In the genomic region with DNA sequence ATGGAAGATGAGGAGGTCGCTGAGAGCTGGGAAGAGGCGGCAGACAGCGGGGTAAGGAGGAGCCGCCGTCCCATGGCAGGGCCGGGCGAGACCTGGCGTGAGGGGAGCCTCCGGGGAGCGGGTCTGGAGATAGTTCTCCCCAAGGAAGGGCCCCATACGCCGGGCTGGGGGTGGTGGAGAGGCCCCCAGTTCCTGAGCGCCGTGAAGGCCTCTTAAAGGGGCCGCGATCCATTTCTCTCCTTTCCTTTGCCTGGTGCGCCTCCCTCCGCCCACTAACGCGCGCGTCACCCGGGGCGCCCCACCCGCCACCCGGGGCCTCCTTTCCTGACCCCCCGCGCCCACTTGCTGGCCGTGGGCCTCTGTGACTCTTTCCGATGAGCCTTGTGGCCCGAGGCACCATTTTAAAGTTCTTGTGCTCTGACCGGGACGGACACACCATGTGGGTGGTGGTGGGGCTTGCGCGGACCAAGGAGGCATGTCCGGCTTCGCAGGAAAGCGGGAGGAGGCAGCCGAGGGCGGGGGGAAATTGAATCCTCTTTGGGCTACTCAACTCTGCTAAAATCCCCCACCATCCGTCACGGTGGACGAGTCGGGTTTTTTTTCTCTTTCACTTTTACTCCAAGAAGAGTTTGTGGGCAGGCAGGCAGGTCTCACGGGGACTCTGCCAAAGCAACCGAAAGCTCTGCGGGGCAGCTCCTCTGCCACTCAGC, we compare ENCODE assay signal across 1 cellular context.
TF ChIP-seq lines count a peak whose summit lies in the region.

No MANE protein-coding gene starts in this region.

TF ChIP-seq in HepG2, 621 proteins besides CTCF, POLR2A, EP300 and RAD21 (continued from another document and continues in another):
- TF ChIP-seq, protein P1, sequence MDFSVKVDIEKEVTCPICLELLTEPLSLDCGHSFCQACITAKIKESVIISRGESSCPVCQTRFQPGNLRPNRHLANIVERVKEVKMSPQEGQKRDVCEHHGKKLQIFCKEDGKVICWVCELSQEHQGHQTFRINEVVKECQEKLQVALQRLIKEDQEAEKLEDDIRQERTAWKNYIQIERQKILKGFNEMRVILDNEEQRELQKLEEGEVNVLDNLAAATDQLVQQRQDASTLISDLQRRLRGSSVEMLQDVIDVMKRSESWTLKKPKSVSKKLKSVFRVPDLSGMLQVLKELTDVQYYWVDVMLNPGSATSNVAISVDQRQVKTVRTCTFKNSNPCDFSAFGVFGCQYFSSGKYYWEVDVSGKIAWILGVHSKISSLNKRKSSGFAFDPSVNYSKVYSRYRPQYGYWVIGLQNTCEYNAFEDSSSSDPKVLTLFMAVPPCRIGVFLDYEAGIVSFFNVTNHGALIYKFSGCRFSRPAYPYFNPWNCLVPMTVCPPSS (IDR thresholded peaks at IDR 0.05) = no peak
- TF ChIP-seq, protein P2, sequence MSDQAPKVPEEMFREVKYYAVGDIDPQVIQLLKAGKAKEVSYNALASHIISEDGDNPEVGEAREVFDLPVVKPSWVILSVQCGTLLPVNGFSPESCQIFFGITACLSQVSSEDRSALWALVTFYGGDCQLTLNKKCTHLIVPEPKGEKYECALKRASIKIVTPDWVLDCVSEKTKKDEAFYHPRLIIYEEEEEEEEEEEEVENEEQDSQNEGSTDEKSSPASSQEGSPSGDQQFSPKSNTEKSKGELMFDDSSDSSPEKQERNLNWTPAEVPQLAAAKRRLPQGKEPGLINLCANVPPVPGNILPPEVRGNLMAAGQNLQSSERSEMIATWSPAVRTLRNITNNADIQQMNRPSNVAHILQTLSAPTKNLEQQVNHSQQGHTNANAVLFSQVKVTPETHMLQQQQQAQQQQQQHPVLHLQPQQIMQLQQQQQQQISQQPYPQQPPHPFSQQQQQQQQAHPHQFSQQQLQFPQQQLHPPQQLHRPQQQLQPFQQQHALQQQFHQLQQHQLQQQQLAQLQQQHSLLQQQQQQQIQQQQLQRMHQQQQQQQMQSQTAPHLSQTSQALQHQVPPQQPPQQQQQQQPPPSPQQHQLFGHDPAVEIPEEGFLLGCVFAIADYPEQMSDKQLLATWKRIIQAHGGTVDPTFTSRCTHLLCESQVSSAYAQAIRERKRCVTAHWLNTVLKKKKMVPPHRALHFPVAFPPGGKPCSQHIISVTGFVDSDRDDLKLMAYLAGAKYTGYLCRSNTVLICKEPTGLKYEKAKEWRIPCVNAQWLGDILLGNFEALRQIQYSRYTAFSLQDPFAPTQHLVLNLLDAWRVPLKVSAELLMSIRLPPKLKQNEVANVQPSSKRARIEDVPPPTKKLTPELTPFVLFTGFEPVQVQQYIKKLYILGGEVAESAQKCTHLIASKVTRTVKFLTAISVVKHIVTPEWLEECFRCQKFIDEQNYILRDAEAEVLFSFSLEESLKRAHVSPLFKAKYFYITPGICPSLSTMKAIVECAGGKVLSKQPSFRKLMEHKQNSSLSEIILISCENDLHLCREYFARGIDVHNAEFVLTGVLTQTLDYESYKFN (CRISPR knock-in tag; conservative IDR thresholded peaks at IDR 0.05) = peak; percentile 32; the same call in 1 of the 2 replicates
- TF ChIP-seq SRY (CRISPR knock-in tag; IDR thresholded peaks at IDR 0.05) (peak; percentile 67; the same call in 1 of the 2 replicates), ZNF143 (CRISPR knock-in tag; IDR thresholded peaks at IDR 0.05) (no peak), ZNF781 (CRISPR knock-in tag; IDR thresholded peaks at IDR 0.05; ENCODE audit: borderline replicate concordance, not compliant biosample characterization) (peak; percentile 39), ZNF337 (CRISPR knock-in tag; IDR thresholded peaks at IDR 0.05; ENCODE audit: borderline replicate concordance, low read depth) (no peak), NR2C2 (CRISPR knock-in tag; IDR thresholded peaks at IDR 0.05; ENCODE audit: borderline replicate concordance) (no peak), ZNF562 (CRISPR knock-in tag; IDR thresholded peaks at IDR 0.05; ENCODE audit: borderline replicate concordance) (no peak), SIX4 (CRISPR knock-in tag; IDR thresholded peaks at IDR 0.05) (no peak), ZNF20 (CRISPR knock-in tag; IDR thresholded peaks at IDR 0.05) (no peak; the same call in 1 of the 2 replicates), SMAD9 (CRISPR knock-in tag; IDR thresholded peaks at IDR 0.05) (no peak), BRD4 (CRISPR knock-in tag; IDR thresholded peaks at IDR 0.05) (peak; percentile 86), CREM (IDR thresholded peaks at IDR 0.05) (no peak; the same call in 1 of the 2 replicates), CREM (CRISPR knock-in tag; IDR thresholded peaks at IDR 0.05) (no peak), ZBTB21 (CRISPR knock-in tag; IDR thresholded peaks at IDR 0.05) (no peak; the same call in 1 of the 2 replicates), GPN1 (CRISPR knock-in tag; IDR thresholded peaks at IDR 0.05; ENCODE audit: borderline replicate concordance) (no peak), GATA4 (IDR thresholded peaks at IDR 0.05; ENCODE audit: borderline replicate concordance, low read depth) (no peak), ZNF878 (CRISPR knock-in tag; IDR thresholded peaks at IDR 0.05) (no peak), ZBTB38 (CRISPR knock-in tag; IDR thresholded peaks at IDR 0.05) (peak; percentile 55; the same call in 1 of the 2 replicates), ZFP36L2 (CRISPR knock-in tag; IDR thresholded peaks at IDR 0.05) (no peak), FOXP1 (IDR thresholded peaks at IDR 0.05) (no peak), FOXP1 (CRISPR knock-in tag; IDR thresholded peaks at IDR 0.05) (no peak), NCOA1 (CRISPR knock-in tag; IDR thresholded peaks at IDR 0.05) (no peak), SIN3A (IDR thresholded peaks at IDR 0.05; ENCODE audit: borderline replicate concordance, low read depth, low read length) (peak; percentile 63; the same call in 1 of the 2 replicates), MBD4 (IDR thresholded peaks at IDR 0.05; ENCODE audit: borderline replicate concordance, low read length) (no peak), ZNF451 (CRISPR knock-in tag; IDR thresholded peaks at IDR 0.05) (no peak), PCBP1 (IDR thresholded peaks at IDR 0.05; ENCODE audit: borderline replicate concordance, low read depth, low read length) (no peak), ATF1 (CRISPR knock-in tag; IDR thresholded peaks at IDR 0.05) (no peak), SSRP1 (CRISPR knock-in tag; IDR thresholded peaks at IDR 0.05) (no peak), KMT2B (CRISPR knock-in tag; IDR thresholded peaks at IDR 0.05) (peak; percentile 62; the same call in 1 of the 2 replicates), ARHGAP35 (CRISPR knock-in tag; IDR thresholded peaks at IDR 0.05; ENCODE audit: borderline replicate concordance) (0 out of 2 replicates have a peak, but pooled peaks have one; percentile 36), GABPA (IDR thresholded peaks at IDR 0.05; ENCODE audit: low read depth, low read length) (no peak), GABPA (CRISPR knock-in tag; IDR thresholded peaks at IDR 0.05; ENCODE audit: low read depth) (no peak), DNMT3B (CRISPR knock-in tag; conservative IDR thresholded peaks at IDR 0.05) (no peak; the same call in 1 of the 2 replicates), ISX (CRISPR knock-in tag; conservative IDR thresholded peaks at IDR 0.05) (no peak), KDM5A (IDR thresholded peaks at IDR 0.05; ENCODE audit: borderline replicate concordance, low read length) (peak; percentile 77), ZNF678 (CRISPR knock-in tag; IDR thresholded peaks at IDR 0.05) (no peak), ZNF747 (CRISPR knock-in tag; IDR thresholded peaks at IDR 0.05; ENCODE audit: borderline replicate concordance) (no peak), ZMYM4 (CRISPR knock-in tag; IDR thresholded peaks at IDR 0.05) (peak; percentile 52), TBP (CRISPR knock-in tag; IDR thresholded peaks at IDR 0.05) (no peak), ERF (CRISPR knock-in tag; IDR thresholded peaks at IDR 0.05) (peak; percentile 71; the same call in 1 of the 2 replicates), SP4 (CRISPR knock-in tag; IDR thresholded peaks at IDR 0.05) (peak; percentile 54; the same call in 1 of the 2 replicates), ARNTL (CRISPR knock-in tag; IDR thresholded peaks at IDR 0.05) (no peak), RBM22 (optimal IDR thresholded peaks at IDR 0.05; ENCODE audit: low read length) (no peak), THYN1 (CRISPR knock-in tag; IDR thresholded peaks at IDR 0.05; ENCODE audit: borderline replicate concordance, low read depth) (no peak), SP140L (CRISPR knock-in tag; IDR thresholded peaks at IDR 0.05; ENCODE audit: borderline replicate concordance) (no peak), MAZ (IDR thresholded peaks at IDR 0.05; ENCODE audit: borderline replicate concordance, low read depth, low read length) (peak; percentile 71), MAZ (CRISPR knock-in tag; IDR thresholded peaks at IDR 0.05; ENCODE audit: low read depth) (peak; percentile 94), SAFB2 (CRISPR knock-in tag; IDR thresholded peaks at IDR 0.05; ENCODE audit: borderline replicate concordance, low read depth) (no peak)
- TF ChIP-seq, protein P3, sequence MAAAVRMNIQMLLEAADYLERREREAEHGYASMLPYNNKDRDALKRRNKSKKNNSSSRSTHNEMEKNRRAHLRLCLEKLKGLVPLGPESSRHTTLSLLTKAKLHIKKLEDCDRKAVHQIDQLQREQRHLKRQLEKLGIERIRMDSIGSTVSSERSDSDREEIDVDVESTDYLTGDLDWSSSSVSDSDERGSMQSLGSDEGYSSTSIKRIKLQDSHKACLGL (CRISPR knock-in tag; IDR thresholded peaks at IDR 0.05) = peak; percentile 78
- TF ChIP-seq, protein P4, sequence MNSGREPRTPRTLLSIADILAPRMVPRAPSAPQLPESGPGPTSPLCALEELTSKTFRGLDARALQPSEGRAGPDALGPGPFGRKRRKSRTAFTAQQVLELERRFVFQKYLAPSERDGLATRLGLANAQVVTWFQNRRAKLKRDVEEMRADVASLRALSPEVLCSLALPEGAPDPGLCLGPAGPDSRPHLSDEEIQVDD (CRISPR knock-in tag; IDR thresholded peaks at IDR 0.05; ENCODE audit: borderline replicate concordance) = no peak
- TF ChIP-seq, protein P5, sequence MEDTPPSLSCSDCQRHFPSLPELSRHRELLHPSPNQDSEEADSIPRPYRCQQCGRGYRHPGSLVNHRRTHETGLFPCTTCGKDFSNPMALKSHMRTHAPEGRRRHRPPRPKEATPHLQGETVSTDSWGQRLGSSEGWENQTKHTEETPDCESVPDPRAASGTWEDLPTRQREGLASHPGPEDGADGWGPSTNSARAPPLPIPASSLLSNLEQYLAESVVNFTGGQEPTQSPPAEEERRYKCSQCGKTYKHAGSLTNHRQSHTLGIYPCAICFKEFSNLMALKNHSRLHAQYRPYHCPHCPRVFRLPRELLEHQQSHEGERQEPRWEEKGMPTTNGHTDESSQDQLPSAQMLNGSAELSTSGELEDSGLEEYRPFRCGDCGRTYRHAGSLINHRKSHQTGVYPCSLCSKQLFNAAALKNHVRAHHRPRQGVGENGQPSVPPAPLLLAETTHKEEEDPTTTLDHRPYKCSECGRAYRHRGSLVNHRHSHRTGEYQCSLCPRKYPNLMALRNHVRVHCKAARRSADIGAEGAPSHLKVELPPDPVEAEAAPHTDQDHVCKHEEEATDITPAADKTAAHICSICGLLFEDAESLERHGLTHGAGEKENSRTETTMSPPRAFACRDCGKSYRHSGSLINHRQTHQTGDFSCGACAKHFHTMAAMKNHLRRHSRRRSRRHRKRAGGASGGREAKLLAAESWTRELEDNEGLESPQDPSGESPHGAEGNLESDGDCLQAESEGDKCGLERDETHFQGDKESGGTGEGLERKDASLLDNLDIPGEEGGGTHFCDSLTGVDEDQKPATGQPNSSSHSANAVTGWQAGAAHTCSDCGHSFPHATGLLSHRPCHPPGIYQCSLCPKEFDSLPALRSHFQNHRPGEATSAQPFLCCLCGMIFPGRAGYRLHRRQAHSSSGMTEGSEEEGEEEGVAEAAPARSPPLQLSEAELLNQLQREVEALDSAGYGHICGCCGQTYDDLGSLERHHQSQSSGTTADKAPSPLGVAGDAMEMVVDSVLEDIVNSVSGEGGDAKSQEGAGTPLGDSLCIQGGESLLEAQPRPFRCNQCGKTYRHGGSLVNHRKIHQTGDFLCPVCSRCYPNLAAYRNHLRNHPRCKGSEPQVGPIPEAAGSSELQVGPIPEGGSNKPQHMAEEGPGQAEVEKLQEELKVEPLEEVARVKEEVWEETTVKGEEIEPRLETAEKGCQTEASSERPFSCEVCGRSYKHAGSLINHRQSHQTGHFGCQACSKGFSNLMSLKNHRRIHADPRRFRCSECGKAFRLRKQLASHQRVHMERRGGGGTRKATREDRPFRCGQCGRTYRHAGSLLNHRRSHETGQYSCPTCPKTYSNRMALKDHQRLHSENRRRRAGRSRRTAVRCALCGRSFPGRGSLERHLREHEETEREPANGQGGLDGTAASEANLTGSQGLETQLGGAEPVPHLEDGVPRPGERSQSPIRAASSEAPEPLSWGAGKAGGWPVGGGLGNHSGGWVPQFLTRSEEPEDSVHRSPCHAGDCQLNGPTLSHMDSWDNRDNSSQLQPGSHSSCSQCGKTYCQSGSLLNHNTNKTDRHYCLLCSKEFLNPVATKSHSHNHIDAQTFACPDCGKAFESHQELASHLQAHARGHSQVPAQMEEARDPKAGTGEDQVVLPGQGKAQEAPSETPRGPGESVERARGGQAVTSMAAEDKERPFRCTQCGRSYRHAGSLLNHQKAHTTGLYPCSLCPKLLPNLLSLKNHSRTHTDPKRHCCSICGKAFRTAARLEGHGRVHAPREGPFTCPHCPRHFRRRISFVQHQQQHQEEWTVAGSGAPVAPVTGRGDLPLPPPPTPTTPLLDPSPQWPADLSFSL (CRISPR knock-in tag; IDR thresholded peaks at IDR 0.05) = no peak
- TF ChIP-seq, protein P6, sequence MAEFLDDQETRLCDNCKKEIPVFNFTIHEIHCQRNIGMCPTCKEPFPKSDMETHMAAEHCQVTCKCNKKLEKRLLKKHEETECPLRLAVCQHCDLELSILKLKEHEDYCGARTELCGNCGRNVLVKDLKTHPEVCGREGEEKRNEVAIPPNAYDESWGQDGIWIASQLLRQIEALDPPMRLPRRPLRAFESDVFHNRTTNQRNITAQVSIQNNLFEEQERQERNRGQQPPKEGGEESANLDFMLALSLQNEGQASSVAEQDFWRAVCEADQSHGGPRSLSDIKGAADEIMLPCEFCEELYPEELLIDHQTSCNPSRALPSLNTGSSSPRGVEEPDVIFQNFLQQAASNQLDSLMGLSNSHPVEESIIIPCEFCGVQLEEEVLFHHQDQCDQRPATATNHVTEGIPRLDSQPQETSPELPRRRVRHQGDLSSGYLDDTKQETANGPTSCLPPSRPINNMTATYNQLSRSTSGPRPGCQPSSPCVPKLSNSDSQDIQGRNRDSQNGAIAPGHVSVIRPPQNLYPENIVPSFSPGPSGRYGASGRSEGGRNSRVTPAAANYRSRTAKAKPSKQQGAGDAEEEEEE (CRISPR knock-in tag; IDR thresholded peaks at IDR 0.05; ENCODE audit: borderline replicate concordance) = no peak
- TF ChIP-seq, protein P7, sequence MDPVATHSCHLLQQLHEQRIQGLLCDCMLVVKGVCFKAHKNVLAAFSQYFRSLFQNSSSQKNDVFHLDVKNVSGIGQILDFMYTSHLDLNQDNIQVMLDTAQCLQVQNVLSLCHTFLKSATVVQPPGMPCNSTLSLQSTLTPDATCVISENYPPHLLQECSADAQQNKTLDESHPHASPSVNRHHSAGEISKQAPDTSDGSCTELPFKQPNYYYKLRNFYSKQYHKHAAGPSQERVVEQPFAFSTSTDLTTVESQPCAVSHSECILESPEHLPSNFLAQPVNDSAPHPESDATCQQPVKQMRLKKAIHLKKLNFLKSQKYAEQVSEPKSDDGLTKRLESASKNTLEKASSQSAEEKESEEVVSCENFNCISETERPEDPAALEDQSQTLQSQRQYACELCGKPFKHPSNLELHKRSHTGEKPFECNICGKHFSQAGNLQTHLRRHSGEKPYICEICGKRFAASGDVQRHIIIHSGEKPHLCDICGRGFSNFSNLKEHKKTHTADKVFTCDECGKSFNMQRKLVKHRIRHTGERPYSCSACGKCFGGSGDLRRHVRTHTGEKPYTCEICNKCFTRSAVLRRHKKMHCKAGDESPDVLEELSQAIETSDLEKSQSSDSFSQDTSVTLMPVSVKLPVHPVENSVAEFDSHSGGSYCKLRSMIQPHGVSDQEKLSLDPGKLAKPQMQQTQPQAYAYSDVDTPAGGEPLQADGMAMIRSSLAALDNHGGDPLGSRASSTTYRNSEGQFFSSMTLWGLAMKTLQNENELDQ (CRISPR knock-in tag; IDR thresholded peaks at IDR 0.05; ENCODE audit: borderline replicate concordance) = no peak
